8 cellular contexts compared by ENCODE assay signal in the genomic region with DNA sequence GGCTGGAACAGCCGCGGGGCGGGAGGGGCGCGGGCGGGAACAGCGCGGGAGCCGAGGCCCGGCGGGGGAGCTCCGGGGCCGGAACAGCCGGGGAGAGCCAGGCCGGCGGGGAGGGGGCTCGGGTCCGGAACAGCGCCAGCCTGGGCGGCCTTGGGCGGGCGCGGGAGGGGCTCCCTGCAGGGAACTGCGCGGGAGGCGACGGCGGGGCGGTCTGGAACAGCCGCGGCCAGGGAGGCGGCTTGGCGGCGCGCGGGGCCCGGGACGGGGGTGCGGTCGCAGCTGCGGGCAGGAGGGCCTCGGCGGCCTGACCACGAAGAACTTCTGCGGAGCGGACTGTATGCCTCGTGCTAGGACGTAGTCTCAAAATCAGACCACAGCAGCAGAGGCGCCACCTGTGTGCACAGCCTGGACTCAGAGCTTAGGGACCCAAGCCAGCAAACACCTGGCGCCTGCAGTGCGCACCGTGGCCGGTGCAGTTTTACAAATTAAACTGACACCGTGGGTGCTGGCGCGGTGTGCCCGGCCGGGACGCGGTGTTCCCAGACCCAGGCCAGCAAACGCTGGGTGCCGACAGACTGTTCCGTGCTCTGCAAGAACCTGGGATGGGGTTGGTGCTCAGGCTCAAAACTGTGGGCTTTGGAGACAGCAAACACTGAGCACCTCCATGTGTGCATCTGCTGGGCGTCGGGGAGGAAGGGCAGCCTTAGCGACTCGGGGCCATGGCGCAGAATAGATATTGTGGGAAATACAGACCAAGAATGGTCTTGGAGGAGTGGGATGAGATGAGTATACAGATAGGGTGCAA. TPM values are rescaled to one million over a fixed set of nuclear protein-coding genes. Genes with fewer than 3 reads are reported as not detected.
DNase-seq lines count a peak whose midpoint lies in the region; ATAC-seq and TF ChIP-seq lines count a peak whose summit lies in the region.

No MANE protein-coding gene starts in this region.

- H3K4me1 Mint-ChIP-seq in activated naive CD8-positive, alpha-beta T cell treated with anti-CD3 and anti-CD28 coated beads for 36 hours = peaks cover 20% of the 10 kb centered on the region

- H3K9me3 Mint-ChIP-seq in activated naive CD8-positive, alpha-beta T cell treated with anti-CD3 and anti-CD28 coated beads for 36 hours = peaks cover 13% of the 10 kb centered on the region

- H3K9ac ChIP-seq in HUES48 (ENCODE audit: low read depth, low read length) (peak overlapping the region; percentile 49), rectal smooth muscle tissue (ENCODE audit: low read length) (peak overlapping the region; percentile 61)

- peaks cover 11% of the 10 kb centered on the region for H3K4me1 ChIP-seq in HUES48 (ENCODE audit: control insufficient read depth, insufficient read depth, low read length)
- H3K4me1 ChIP-seq in heart right ventricle = peaks cover 3 to 31% (median 23%) of the 10 kb centered on the region in 9 donors
- H3K4me1 ChIP-seq in rectal smooth muscle tissue (ENCODE audit: control insufficient read depth, insufficient read depth, low read length) = peaks cover 7% of the 10 kb centered on the region

- peak overlapping the region; percentile 78 for H3K4me3 ChIP-seq in HUES48 (ENCODE audit: low read depth, low read length)
- peak overlapping the region; percentile 33 to 81 (median 68) for H3K4me3 ChIP-seq in heart right ventricle
- peak overlapping the region; percentile 80 for H3K4me3 ChIP-seq in rectal smooth muscle tissue (ENCODE audit: low read length)

- whole genome bisulfite sequencing in heart right ventricle, 2 donors = 2 to 4% methylated on average over 52 to 68 of the region's 68 CpGs

- DNase-seq in DMS153 (lab: John Stamatoyannopoulos, UW) (peak; percentile 70), SHP77 treated with DMSO at 0.1 percent for 48 hours (lab: John Stamatoyannopoulos, UW) (peak; percentile 66), heart right ventricle (peak; percentile 86 to 91), A172 (ENCODE audit: low spot score) (no peak)
- no peak for DNase-seq in activated naive CD8-positive, alpha-beta T cell treated with anti-CD3 and anti-CD28 coated beads for 36 hours

- peak overlapping the region; percentile 81 for H3K27ac Mint-ChIP-seq in activated naive CD8-positive, alpha-beta T cell treated with anti-CD3 and anti-CD28 coated beads for 36 hours

- H3K36me3 ChIP-seq in HUES48 (ENCODE audit: control insufficient read depth, insufficient read depth, low read length) (no peaks in the 10 kb centered on the region), heart right ventricle (peaks cover 0 to 12% (median 0%) of the 10 kb centered on the region in 9 donors), rectal smooth muscle tissue (ENCODE audit: control insufficient read depth, insufficient read depth, low read length) (no peaks in the 10 kb centered on the region)

- TF ChIP-seq CTCF in heart right ventricle (IDR thresholded peaks at IDR 0.05) = peak in 1 of 9 donors; percentile 7

- H3K27ac ChIP-seq in HUES48 (ENCODE audit: low read depth, low read length) = peak overlapping the region; percentile 82
- peak overlapping the region; percentile 90 to 98 (median 95) for H3K27ac ChIP-seq in heart right ventricle
- peak overlapping the region; percentile 89 for H3K27ac ChIP-seq in rectal smooth muscle tissue (ENCODE audit: low read depth, low read length)

- peaks cover 5% of the 10 kb centered on the region for H3K9me3 ChIP-seq in HUES48 (ENCODE audit: control insufficient read depth, insufficient read depth, low read length)
- H3K9me3 ChIP-seq in heart right ventricle = peaks cover 0 to 23% (median 17%) of the 10 kb centered on the region in 11 donors

- H3K27me3 ChIP-seq in HUES48 (ENCODE audit: control insufficient read depth, insufficient read depth, low read length) = no peaks in the 10 kb centered on the region
- H3K27me3 ChIP-seq in heart right ventricle = no peaks in the 10 kb centered on the region
- H3K27me3 ChIP-seq in rectal smooth muscle tissue (ENCODE audit: control insufficient read depth, insufficient read depth, low read length) = no peaks in the 10 kb centered on the region

- H3K4me3 Mint-ChIP-seq in activated naive CD8-positive, alpha-beta T cell treated with anti-CD3 and anti-CD28 coated beads for 36 hours = peak overlapping the region; percentile 85

- intact Hi-C loops in heart right ventricle (cut with DNase I) = loop anchor here in 5 of 10 donors (5.0 to 10.0 kb wide), 5 partner anchors 45 to 275 kb away; partner anchors contain the start of genes E2F1 (in 1 of the 5), NECAB3 (in 1 of the 5) and RALY (in 1 of the 5)

- ATAC-seq in GM21381 (IDR thresholded peaks at IDR 0.05; ENCODE audit: unreplicated experiment) (peak; percentile 45), heart right ventricle (peak; percentile 73 to 88 (median 83))

- peaks cover 14% of the 10 kb centered on the region for H3K36me3 Mint-ChIP-seq in activated naive CD8-positive, alpha-beta T cell treated with anti-CD3 and anti-CD28 coated beads for 36 hours

- no peaks in the 10 kb centered on the region for H3K27me3 Mint-ChIP-seq in activated naive CD8-positive, alpha-beta T cell treated with anti-CD3 and anti-CD28 coated beads for 36 hours

RNA-seq across cellular contexts. Expression of gene ZNF341, which starts 0.6 kb away (rescaled TPM):
- 1 to 10 TPM; 3.7 TPM for total RNA-seq in activated naive CD8-positive, alpha-beta T cell treated with anti-CD3 and anti-CD28 coated beads for 36 hours
- 1 to 10 TPM in 8 of 10 donors, under 1 TPM in 2; 0.85 to 2.6 (median 1.5) TPM for total RNA-seq in heart right ventricle
- polyA plus RNA-seq in heart right ventricle = 1 to 10 TPM; 1.8 to 3.7 TPM
- total RNA-seq in A172 (2014; rRNA removed; shearing (Covaris generic)) = 0.81 and 1.6 TPM in 2 replicates

RNA-seq across cellular contexts. Expression of gene PXMP4, which starts 12.3 kb away (rescaled TPM):
- total RNA-seq in activated naive CD8-positive, alpha-beta T cell treated with anti-CD3 and anti-CD28 coated beads for 36 hours = 1 to 10 TPM; 6.9 to 7.3 TPM
- total RNA-seq in heart right ventricle = 10 to 100 TPM in 9 of 10 donors, 1 to 10 TPM in 1; 9.6 to 14.8 (median 12.3) TPM
- 1 to 10 TPM; 4.6 to 4.9 TPM for polyA plus RNA-seq in heart right ventricle
- 10.2 and 11.2 TPM in 2 replicates for total RNA-seq in A172 (2014; rRNA removed; shearing (Covaris generic))

RNA-seq across cellular contexts. Expression of gene E2F1, which starts 46.2 kb away (rescaled TPM):
- total RNA-seq in activated naive CD8-positive, alpha-beta T cell treated with anti-CD3 and anti-CD28 coated beads for 36 hours = 10 to 100 TPM; 76.1 to 79.6 TPM
- total RNA-seq in heart right ventricle = 1 to 10 TPM in 8 of 10 donors, under 1 TPM in 2; 0.44 to 3.4 (median 1.5) TPM
- under 1 TPM; 0.73 to 0.91 TPM for polyA plus RNA-seq in heart right ventricle
- 58.7 and 68.1 TPM in 2 replicates for total RNA-seq in A172 (2014; rRNA removed; shearing (Covaris generic))

RNA-seq across cellular contexts. Expression of gene NECAB3, which starts 58.1 kb away (rescaled TPM):
- 10 to 100 TPM; 10.7 to 12.0 TPM for total RNA-seq in activated naive CD8-positive, alpha-beta T cell treated with anti-CD3 and anti-CD28 coated beads for 36 hours
- total RNA-seq in heart right ventricle = 10 to 100 TPM; 53.7 to 92.8 (median 77.2) TPM
- 10 to 100 TPM; 36.6 to 90.6 TPM for polyA plus RNA-seq in heart right ventricle
- 64.0 and 65.7 TPM in 2 replicates for total RNA-seq in A172 (2014; rRNA removed; shearing (Covaris generic))

Comparison
In these comparisons a context has a peak if more than half of its experiments do, and no peak if none do; other contexts are left out.
1. DNase-seq: peak in DMS153 (single experiment), SHP77 treated with DMSO at 0.1 percent for 48 hours (single experiment) and heart right ventricle (2 of 2); none in activated naive CD8-positive, alpha-beta T cell treated with anti-CD3 and anti-CD28 coated beads for 36 hours (single experiment) and A172 (single experiment).
2. RNA of gene E2F1, which starts 46.2 kb away (total RNA-seq): 76.1 to 79.6 TPM in activated naive CD8-positive, alpha-beta T cell treated with anti-CD3 and anti-CD28 coated beads for 36 hours and 58.7 to 68.1 TPM in A172; 0.44 to 3.4 TPM in heart right ventricle; every median in the first group is over 10 times any median in the second.
3. Peak in every context shown above with its lines, with median percentiles within 50 percentile points of each other: H3K27ac ChIP-seq and H3K4me3 ChIP-seq.